In the genomic region with DNA sequence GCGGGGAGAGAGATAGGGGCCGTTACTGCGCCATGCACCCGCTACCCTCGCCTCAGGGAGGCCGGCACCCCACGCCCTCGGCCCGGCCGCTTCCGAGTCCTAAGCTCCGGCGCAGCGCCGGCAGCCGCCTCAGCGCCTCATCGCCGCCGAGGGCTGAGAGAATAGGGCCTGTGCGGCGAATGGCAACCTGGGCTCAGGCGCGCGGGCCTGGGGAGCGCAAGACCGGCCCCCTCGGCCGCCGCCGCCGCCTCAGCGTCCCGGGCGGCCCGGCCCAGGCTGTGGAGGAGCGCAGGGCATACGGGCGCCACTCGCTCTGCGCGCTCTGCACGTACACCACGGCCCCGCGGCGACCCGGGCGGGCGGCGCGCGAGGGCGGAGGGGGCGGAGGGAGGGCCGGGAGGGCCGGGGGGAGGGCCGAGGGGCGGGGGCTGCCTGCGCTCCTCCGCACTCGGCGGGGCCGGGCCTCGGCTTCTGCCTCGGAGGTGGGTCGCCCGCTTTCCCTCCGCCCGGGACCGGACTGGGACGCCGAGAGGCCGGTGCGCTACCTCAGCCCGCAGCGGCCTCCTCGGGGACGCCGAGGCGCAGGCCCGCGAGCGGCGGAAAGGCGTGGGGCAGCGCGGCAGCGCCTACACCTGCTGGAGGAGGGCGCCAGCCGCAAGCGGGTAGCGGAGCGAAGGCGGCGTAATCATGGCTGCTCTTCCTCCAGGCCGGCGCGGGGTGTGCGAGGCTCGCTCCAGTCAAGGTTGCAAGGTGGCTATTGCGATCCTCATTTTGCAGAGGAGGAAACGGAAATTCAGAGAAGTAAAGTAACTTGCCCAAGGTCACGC, we compare ENCODE assay signal across 8 cellular contexts. TPM values are rescaled to one million over a fixed set of nuclear protein-coding genes. Genes with fewer than 3 reads are reported as not detected.
DNase-seq lines count a peak whose midpoint lies in the region; ATAC-seq and TF ChIP-seq lines count a peak whose summit lies in the region.

A gene (minus strand): TSS at position 317 of the 827 bp plus-strand sequence. CDS start 399 bp downstream, outside the sequence.

- H3K36me3 ChIP-seq in ovary = no peaks in the 10 kb centered on the region
- H3K36me3 ChIP-seq in thymus (ENCODE audit: control insufficient read depth, insufficient read depth) = no peaks in the 10 kb centered on the region

- H3K27ac ChIP-seq in ovary = peak within 1 kb of the TSS; percentile 91 to 99
- H3K27ac ChIP-seq in thymus (ENCODE audit: low read depth) = peak within 1 kb of the TSS; percentile 96

- H3K4me3 Mint-ChIP-seq in activated naive CD8-positive, alpha-beta T cell = peak within 1 kb of the TSS; percentile 94
- H3K4me3 Mint-ChIP-seq in glutamatergic neuron (ENCODE audit: unreplicated experiment) = peak within 1 kb of the TSS; percentile 93

- H3K27me3 ChIP-seq in ovary (no peaks in the 10 kb centered on the region), thymus (ENCODE audit: control insufficient read depth, insufficient read depth) (peaks cover 9% of the 10 kb centered on the region)

- no peaks in the 10 kb centered on the region for H3K9me3 ChIP-seq in ovary
- H3K9me3 ChIP-seq in thymus (ENCODE audit: control insufficient read depth) = no peaks in the 10 kb centered on the region

- H3K9me3 Mint-ChIP-seq in activated naive CD8-positive, alpha-beta T cell (ENCODE audit: low read depth) = no peaks in the 10 kb centered on the region
- peaks cover 9% of the 10 kb centered on the region for H3K9me3 Mint-ChIP-seq in glutamatergic neuron (ENCODE audit: unreplicated experiment)

- intact Hi-C loops in ovary (cut with DNase I) = loop anchor here in 1 of 4 donors (10.0 kb wide), 1 partner anchor 103 kb away; a partner anchor contains a TSS

- H3K27me3 Mint-ChIP-seq in activated naive CD8-positive, alpha-beta T cell = no peaks in the 10 kb centered on the region
- peaks cover 6% of the 10 kb centered on the region for H3K27me3 Mint-ChIP-seq in glutamatergic neuron (ENCODE audit: unreplicated experiment)

- TF ChIP-seq CTCF in GM12864 (IDR thresholded peaks at IDR 0.05; ENCODE audit: low read depth, low read length, missing control alignments) (peak; percentile 40), NB4 (IDR thresholded peaks at IDR 0.05; ENCODE audit: low read depth, low read length) (no peak), glutamatergic neuron (IDR thresholded peaks at IDR 0.05; ENCODE audit: partially characterized antibody, unreplicated experiment) (no peak), ovary (IDR thresholded peaks at IDR 0.05) (no peak)

- peak within 1 kb of the TSS; percentile 95 for H3K27ac Mint-ChIP-seq in activated naive CD8-positive, alpha-beta T cell
- peak within 1 kb of the TSS; percentile 85 for H3K27ac Mint-ChIP-seq in glutamatergic neuron (ENCODE audit: unreplicated experiment)

- ATAC-seq in HG02571 (IDR thresholded peaks at IDR 0.05; ENCODE audit: unreplicated experiment) = peak; percentile 79

- WGBS in ovary, 3 donors = 0 to 1% (median 0%) methylated on average over 67 to 104 of the region's 104 CpGs
- WGBS in thymus = under 1% methylated on average over 104 of the region's 104 CpGs

- H3K4me3 ChIP-seq in GM12864 (ENCODE audit: low read depth, low read length) = peak within 1 kb of the TSS; percentile 100
- H3K4me3 ChIP-seq in NB4 (ENCODE audit: low read depth, low read length) = peak within 1 kb of the TSS; percentile 88
- H3K4me3 ChIP-seq in ovary = peak within 1 kb of the TSS; percentile 73
- H3K4me3 ChIP-seq in thymus (ENCODE audit: low read length) = peak within 1 kb of the TSS; percentile 83

- peak; percentile 37 for TF ChIP-seq POLR2A in NB4 (IDR thresholded peaks at IDR 0.05; ENCODE audit: extremely low read depth, insufficient read length)
- peak; percentile 57 for TF ChIP-seq POLR2A in ovary (IDR thresholded peaks at IDR 0.05)

- H3K4me1 ChIP-seq in ovary (ENCODE audit: insufficient read depth) (peaks cover 7% of the 10 kb centered on the region), thymus (ENCODE audit: control insufficient read depth, insufficient read depth, low read length) (peaks cover 9% of the 10 kb centered on the region)

- H3K36me3 Mint-ChIP-seq in activated naive CD8-positive, alpha-beta T cell = peaks cover 3% of the 10 kb centered on the region
- H3K36me3 Mint-ChIP-seq in glutamatergic neuron (ENCODE audit: unreplicated experiment) = no peaks in the 10 kb centered on the region

- H3K4me1 Mint-ChIP-seq in activated naive CD8-positive, alpha-beta T cell (ENCODE audit: low read depth) = peaks cover 44% of the 10 kb centered on the region
- peaks cover 11% of the 10 kb centered on the region for H3K4me1 Mint-ChIP-seq in glutamatergic neuron (ENCODE audit: low read depth, unreplicated experiment)

- DNase-seq in GM12864 (ENCODE audit: low read depth) (peak; percentile 62), NB4 (ENCODE audit: low read depth) (peak; percentile 90), SKM-1 treated with dmso at 0.1 percent for 144 hours (lab: John Stamatoyannopoulos, UW; ENCODE audit: unreplicated experiment) (peak; percentile 82), glutamatergic neuron (peak; percentile 87), ovary (peak; percentile 80 to 89 (median 85))

- no peak for TF ChIP-seq EP300 in ovary (IDR thresholded peaks at IDR 0.05)

RNA-seq across cellular contexts. Expression of the gene that starts here (rescaled TPM):
- total RNA-seq in glutamatergic neuron (ENCODE audit: unreplicated experiment) = 12.3 TPM
- 10 to 100 TPM; 26.3 to 52.0 (median 39.1) TPM for total RNA-seq in ovary
- polyA plus RNA-seq in ovary = 10 to 100 TPM; 18.5 to 47.4 TPM
- 12.4 TPM for polyA plus RNA-seq in thymus

Comparison
In these comparisons a context has a peak if more than half of its experiments do, and no peak if none do; other contexts are left out.
1. Peak in every context shown above with its lines: DNase-seq, ATAC-seq, H3K4me3 ChIP-seq and H3K27ac ChIP-seq.